1 cellular context compared by ENCODE assay signal in the genomic region with DNA sequence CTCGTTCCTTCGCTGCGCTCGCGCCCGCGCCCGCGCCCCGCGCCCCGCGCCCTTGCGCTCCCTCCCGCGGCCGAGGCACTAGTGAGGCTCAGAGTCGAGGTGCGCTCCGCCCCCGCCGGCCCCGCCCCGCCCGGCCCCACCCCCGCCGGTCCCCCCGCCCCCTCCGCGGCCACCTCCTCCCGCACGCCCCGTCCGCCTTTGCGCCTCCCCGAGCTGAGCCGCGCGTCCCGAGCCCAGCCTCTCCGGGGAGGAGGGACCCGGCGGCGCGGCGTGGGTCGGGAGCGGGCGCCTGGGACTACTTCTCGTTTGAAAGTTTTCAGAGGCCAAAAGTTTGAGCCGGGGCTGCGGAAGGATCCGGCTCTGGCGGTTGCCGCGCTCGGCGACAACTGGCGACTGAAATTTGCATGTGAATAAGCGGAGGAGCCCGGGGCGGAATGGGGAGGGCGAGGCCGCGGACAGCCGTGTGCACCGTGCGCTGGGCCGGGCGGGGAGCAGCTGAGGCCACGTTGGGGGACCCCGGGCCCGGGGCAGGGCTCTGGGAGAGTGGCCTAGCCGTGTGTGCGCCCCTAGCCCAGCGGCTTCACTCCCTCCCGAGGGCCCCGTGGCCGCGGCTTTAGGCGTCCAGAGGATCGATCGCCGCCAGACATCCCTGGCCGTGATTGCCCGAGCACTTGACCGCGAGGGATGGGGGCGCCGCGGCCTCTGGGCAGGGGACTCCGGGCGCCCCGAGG.
TF ChIP-seq lines count a peak whose summit lies in the region.

A gene (minus strand): TSS at position 83 of the 731 bp plus-strand sequence. CDS start 262 bp downstream, outside the sequence.

TF ChIP-seq in GM12878, 131 proteins besides CTCF, POLR2A, EP300 and RAD21 (continued from another document):
- TF ChIP-seq, protein P1, sequence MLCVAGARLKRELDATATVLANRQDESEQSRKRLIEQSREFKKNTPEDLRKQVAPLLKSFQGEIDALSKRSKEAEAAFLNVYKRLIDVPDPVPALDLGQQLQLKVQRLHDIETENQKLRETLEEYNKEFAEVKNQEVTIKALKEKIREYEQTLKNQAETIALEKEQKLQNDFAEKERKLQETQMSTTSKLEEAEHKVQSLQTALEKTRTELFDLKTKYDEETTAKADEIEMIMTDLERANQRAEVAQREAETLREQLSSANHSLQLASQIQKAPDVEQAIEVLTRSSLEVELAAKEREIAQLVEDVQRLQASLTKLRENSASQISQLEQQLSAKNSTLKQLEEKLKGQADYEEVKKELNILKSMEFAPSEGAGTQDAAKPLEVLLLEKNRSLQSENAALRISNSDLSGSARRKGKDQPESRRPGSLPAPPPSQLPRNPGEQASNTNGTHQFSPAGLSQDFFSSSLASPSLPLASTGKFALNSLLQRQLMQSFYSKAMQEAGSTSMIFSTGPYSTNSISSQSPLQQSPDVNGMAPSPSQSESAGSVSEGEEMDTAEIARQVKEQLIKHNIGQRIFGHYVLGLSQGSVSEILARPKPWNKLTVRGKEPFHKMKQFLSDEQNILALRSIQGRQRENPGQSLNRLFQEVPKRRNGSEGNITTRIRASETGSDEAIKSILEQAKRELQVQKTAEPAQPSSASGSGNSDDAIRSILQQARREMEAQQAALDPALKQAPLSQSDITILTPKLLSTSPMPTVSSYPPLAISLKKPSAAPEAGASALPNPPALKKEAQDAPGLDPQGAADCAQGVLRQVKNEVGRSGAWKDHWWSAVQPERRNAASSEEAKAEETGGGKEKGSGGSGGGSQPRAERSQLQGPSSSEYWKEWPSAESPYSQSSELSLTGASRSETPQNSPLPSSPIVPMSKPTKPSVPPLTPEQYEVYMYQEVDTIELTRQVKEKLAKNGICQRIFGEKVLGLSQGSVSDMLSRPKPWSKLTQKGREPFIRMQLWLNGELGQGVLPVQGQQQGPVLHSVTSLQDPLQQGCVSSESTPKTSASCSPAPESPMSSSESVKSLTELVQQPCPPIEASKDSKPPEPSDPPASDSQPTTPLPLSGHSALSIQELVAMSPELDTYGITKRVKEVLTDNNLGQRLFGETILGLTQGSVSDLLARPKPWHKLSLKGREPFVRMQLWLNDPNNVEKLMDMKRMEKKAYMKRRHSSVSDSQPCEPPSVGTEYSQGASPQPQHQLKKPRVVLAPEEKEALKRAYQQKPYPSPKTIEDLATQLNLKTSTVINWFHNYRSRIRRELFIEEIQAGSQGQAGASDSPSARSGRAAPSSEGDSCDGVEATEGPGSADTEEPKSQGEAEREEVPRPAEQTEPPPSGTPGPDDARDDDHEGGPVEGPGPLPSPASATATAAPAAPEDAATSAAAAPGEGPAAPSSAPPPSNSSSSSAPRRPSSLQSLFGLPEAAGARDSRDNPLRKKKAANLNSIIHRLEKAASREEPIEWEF (IDR thresholded peaks at IDR 0.05; ENCODE audit: insufficient replicate concordance, low read depth, low read length) = no peak
